In genomic region chr12:51963477-51963876, GRCh38 we compare ENCODE assay signal across 28 cellular contexts. TPM values are rescaled to one million over a fixed set of nuclear protein-coding genes. Genes with fewer than 3 reads are reported as not detected.
"Had no signal": no experiment of that assay in that cellular context is flagged by ENCODE, and none has a peak within 500 bp of the region (broad histone marks: within the 10 kb centered on the region; RNA-seq: fewer than 3 reads in every experiment).

No MANE protein-coding gene starts in this region.

- H3K4me1 ChIP-seq: uterus had no signal

- H3K36me3 ChIP-seq: pancreas, right lobe of liver, thoracic aorta, thyroid gland, uterus had no signal

- H3K27ac Mint-ChIP-seq: naive thymus-derived CD8-positive, alpha-beta T cell; stimulated activated effector memory CD8-positive, alpha-beta T cell treated with anti-CD3 and anti-CD28 coated beads, Interleukin-12 subunit alpha, Interleukin-12 subunit beta, amount 100 ng/mL, for 72 hours; stimulated activated naive B cell treated with anti-CD40 and anti-IgM and Interleukin-4, amounts not matched to agents 10 μg/mL and 1 μg/mL and 100 μg/mL, for 72 hours; stimulated activated naive CD8-positive, alpha-beta T cell treated with anti-CD3 and anti-CD28 coated beads, Interleukin-15, Interleukin-2, amounts not matched to agents 100 ng/mL and 50 ng/mL, for 24 hours had no signal

- DNase-seq: naive thymus-derived CD8-positive, alpha-beta T cell; nephron progenitor cell; nucleus accumbens; pancreas; psoas muscle; right cardiac atrium; sigmoid colon; small intestine; stimulated activated CD4-positive, alpha-beta T cell treated with anti-CD3 and anti-CD28 coated beads, Interleukin-15, amount 100 ng/mL, for 24 hours; stimulated activated CD4-positive, alpha-beta T cell treated with anti-CD3 and anti-CD28 coated beads, Interleukin-2, amount 100 ng/mL, for 24 hours; stimulated activated CD4-positive, alpha-beta T cell treated with anti-CD3 and anti-CD28 coated beads, Interleukin-2, amount 100 ng/mL, for 48 hours; stimulated activated CD4-positive, alpha-beta T cell treated with anti-CD3 and anti-CD28 coated beads, Interleukin-4, amount 100 ng/mL, for 24 hours; stimulated activated naive B cell treated with anti-CD40 and anti-IgM and Interleukin-4, amounts not matched to agents 10 μg/mL and 1 μg/mL and 100 μg/mL, for 72 hours; stimulated activated naive CD4-positive, alpha-beta T cell treated with Interleukin-2 at 50 U/mL for 16 hours; stomach; thyroid gland; upper lobe of right lung; uterus had no signal

- H3K27me3 ChIP-seq: neutrophil, pancreas, right lobe of liver, sigmoid colon, stomach, thyroid gland, tibial nerve, upper lobe of right lung, uterus had no signal

- H3K27ac ChIP-seq: neutrophil, psoas muscle, right lobe of liver, sigmoid colon, thoracic aorta, thyroid gland, tibial nerve, upper lobe of right lung, uterus had no signal

- H3K9me3 ChIP-seq: neutrophil, pancreas, psoas muscle, right lobe of liver, sigmoid colon, stomach, thoracic aorta, thyroid gland, tibial nerve, upper lobe of right lung, uterus had no signal

- H3K9me3 Mint-ChIP-seq: naive thymus-derived CD8-positive, alpha-beta T cell; natural killer cell treated with Interleukin-12 subunit alpha and Interleukin-12 subunit beta and Interleukin-15 and Interleukin-18, amount 100 ng/mL, for 72 hours; stimulated activated effector memory CD8-positive, alpha-beta T cell treated with anti-CD3 and anti-CD28 coated beads, Interleukin-12 subunit alpha, Interleukin-12 subunit beta, amount 100 ng/mL, for 72 hours; stimulated activated naive B cell treated with anti-CD40 and anti-IgM and Interleukin-4, amounts not matched to agents 10 μg/mL and 1 μg/mL and 100 μg/mL, for 72 hours; stimulated activated naive CD8-positive, alpha-beta T cell treated with anti-CD3 and anti-CD28 coated beads, Interleukin-15, Interleukin-2, amounts not matched to agents 100 ng/mL and 50 ng/mL, for 24 hours had no signal

- H3K27me3 Mint-ChIP-seq: naive thymus-derived CD8-positive, alpha-beta T cell; natural killer cell treated with Interleukin-12 subunit alpha and Interleukin-12 subunit beta and Interleukin-15 and Interleukin-18, amount 100 ng/mL, for 72 hours; stimulated activated naive B cell treated with anti-CD40 and anti-IgM and Interleukin-4, amounts not matched to agents 10 μg/mL and 1 μg/mL and 100 μg/mL, for 72 hours; stimulated activated naive CD8-positive, alpha-beta T cell treated with anti-CD3 and anti-CD28 coated beads, Interleukin-15, Interleukin-2, amounts not matched to agents 100 ng/mL and 50 ng/mL, for 24 hours; type B pancreatic cell had no signal

- ATAC-seq: naive thymus-derived CD8-positive, alpha-beta T cell; natural killer cell treated with Interleukin-12 subunit alpha and Interleukin-12 subunit beta and Interleukin-15 and Interleukin-18, amount 100 ng/mL, for 72 hours; pancreas; psoas muscle; right cardiac atrium; right lobe of liver; stimulated activated effector memory CD8-positive, alpha-beta T cell treated with anti-CD3 and anti-CD28 coated beads, Interleukin-12 subunit alpha, Interleukin-12 subunit beta, amount 100 ng/mL, for 72 hours; stimulated activated naive B cell treated with anti-CD40 and anti-IgM and Interleukin-4, amounts not matched to agents 10 μg/mL and 1 μg/mL and 100 μg/mL, for 72 hours; upper lobe of right lung had no signal

- H3K4me3 Mint-ChIP-seq: natural killer cell treated with Interleukin-12 subunit alpha and Interleukin-12 subunit beta and Interleukin-15 and Interleukin-18, amount 100 ng/mL, for 72 hours; nephron progenitor cell; neural crest cell; stimulated activated effector memory CD8-positive, alpha-beta T cell treated with anti-CD3 and anti-CD28 coated beads, Interleukin-12 subunit alpha, Interleukin-12 subunit beta, amount 100 ng/mL, for 72 hours; stimulated activated naive B cell treated with anti-CD40 and anti-IgM and Interleukin-4, amounts not matched to agents 10 μg/mL and 1 μg/mL and 100 μg/mL, for 72 hours; stimulated activated naive CD8-positive, alpha-beta T cell treated with anti-CD3 and anti-CD28 coated beads, Interleukin-15, Interleukin-2, amounts not matched to agents 100 ng/mL and 50 ng/mL, for 24 hours; type B pancreatic cell had no signal

- H3K4me3 ChIP-seq: pancreas, psoas muscle, right lobe of liver, sigmoid colon, stomach, thoracic aorta, thyroid gland, tibial nerve, upper lobe of right lung, uterus had no signal

- H3K36me3 Mint-ChIP-seq: stimulated activated effector memory CD8-positive, alpha-beta T cell treated with anti-CD3 and anti-CD28 coated beads, Interleukin-12 subunit alpha, Interleukin-12 subunit beta, amount 100 ng/mL, for 72 hours had no signal

RNA-seq across cellular contexts. Expression of gene ACVRL1, which starts 56.2 kb away (rescaled TPM):
- total RNA-seq: naive thymus-derived CD8-positive, alpha-beta T cell; natural killer cell treated with Interleukin-12 subunit alpha and Interleukin-12 subunit beta and Interleukin-15 and Interleukin-18, amount 100 ng/mL, for 72 hours; osteocyte had no signal
